In the genomic region with DNA sequence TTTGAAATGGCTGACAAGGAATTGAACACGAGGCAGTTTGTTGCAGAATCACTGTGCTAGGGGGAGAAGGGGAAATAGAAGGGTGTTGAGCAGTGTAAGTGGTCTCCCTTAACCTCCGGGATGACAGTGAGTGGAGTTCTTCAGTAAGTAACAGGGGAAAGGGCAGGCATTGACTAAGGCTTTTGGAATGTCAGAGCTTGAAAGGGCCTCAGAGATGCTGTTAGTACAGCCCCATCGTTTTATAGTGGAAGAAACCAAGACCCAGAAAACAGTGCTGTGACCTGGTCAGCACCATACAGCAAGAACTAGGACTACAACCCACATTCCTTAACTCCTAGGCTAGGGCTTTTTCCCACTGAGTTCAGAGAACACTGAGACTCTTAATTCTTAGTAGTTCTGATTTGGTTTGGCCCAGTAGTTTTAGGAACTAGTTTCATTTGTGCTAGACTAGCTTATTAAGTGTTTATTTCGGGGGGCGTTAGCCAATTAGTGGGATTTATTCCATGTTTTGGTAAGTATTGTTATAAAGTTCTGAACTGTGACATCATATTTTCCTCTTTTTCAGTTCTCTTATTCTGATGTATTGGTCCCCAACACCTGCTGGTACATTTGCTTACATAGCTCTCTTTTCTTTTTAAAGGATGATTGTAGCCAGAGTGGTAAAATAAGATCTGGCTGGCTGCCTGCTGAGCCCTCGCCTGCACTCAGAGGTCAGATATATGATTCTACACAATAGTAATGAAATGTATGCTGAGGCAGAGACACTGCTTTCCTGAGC, we compare ENCODE assay signal across 14 cellular contexts. TPM values are rescaled to one million over a fixed set of nuclear protein-coding genes. Genes with fewer than 3 reads are reported as not detected.
DNase-seq lines count a peak whose midpoint lies in the region; FAIRE-seq and TF ChIP-seq lines count a peak whose summit lies in the region.
"Had no signal": no experiment of that assay in that cellular context is flagged by ENCODE, and none has a peak within 500 bp of the region (broad histone marks: within the 10 kb centered on the region; RNA-seq: fewer than 3 reads in every experiment).

No MANE protein-coding gene starts in this region.

- peak; percentile 26 for FAIRE-seq in GM19239 (lab: Jason Lieb, UNC)

- no peaks in the 10 kb centered on the region for H3K9me3 Mint-ChIP-seq in osteocyte (ENCODE audit: unreplicated experiment)
- H3K9me3 Mint-ChIP-seq in endothelial cell (ENCODE audit: unreplicated experiment), result no peaks in the 10 kb centered on the region
- H3K9me3 Mint-ChIP-seq: brain had no signal

- TF ChIP-seq CTCF in osteocyte (IDR thresholded peaks at IDR 0.05), result no peak
- no peak for TF ChIP-seq CTCF in endothelial cell (IDR thresholded peaks at IDR 0.05; ENCODE audit: unreplicated experiment)

- H3K4me3 Mint-ChIP-seq in osteocyte (ENCODE audit: unreplicated experiment) (no peak overlapping the region), endothelial cell (ENCODE audit: unreplicated experiment) (no peak overlapping the region)
- H3K4me3 Mint-ChIP-seq: brain had no signal

- DNase-seq in GM19239 (ENCODE audit: insufficient read length, low spot score), result no peak
- peak; percentile 50 for DNase-seq in NCI-H226
- no peak for DNase-seq in epithelial cell of prostate (ENCODE audit: low read depth, low spot score)
- no peak for DNase-seq in osteocyte (ENCODE audit: extremely low spot score, unreplicated experiment)
- DNase-seq in endothelial cell (ENCODE audit: low spot score), result no peak
- DNase-seq in Ammon's horn (ENCODE audit: low spot score), result no peak
- no peak for DNase-seq in GOT3 (lab: John Stamatoyannopoulos, UW)
- DNase-seq: activated T-cell treated with anti-CD3 and anti-CD28 coated beads, Interleukin-2, amount 50 U/mL, for 48 hours; DND-41; NCI-H2171 treated with DMSO at 0.1 percent for 48 hours; occipital lobe; stimulated activated naive CD4-positive, alpha-beta T cell treated with Interleukin-2 at 50 U/mL for 16 hours had no signal

- peaks cover 16% of the 10 kb centered on the region for H3K4me1 Mint-ChIP-seq in osteocyte (ENCODE audit: unreplicated experiment)
- peaks cover 9% of the 10 kb centered on the region for H3K4me1 Mint-ChIP-seq in endothelial cell (ENCODE audit: unreplicated experiment)
- H3K4me1 Mint-ChIP-seq: brain had no signal

- peak overlapping the region; percentile 41 for H3K27ac Mint-ChIP-seq in osteocyte (ENCODE audit: unreplicated experiment)
- H3K27ac Mint-ChIP-seq in endothelial cell (ENCODE audit: unreplicated experiment), result no peak overlapping the region

- H3K36me3 Mint-ChIP-seq in osteocyte (ENCODE audit: unreplicated experiment) (peaks cover 63% of the 10 kb centered on the region), endothelial cell (ENCODE audit: low read depth, unreplicated experiment) (peaks cover 62% of the 10 kb centered on the region)

- H3K27ac ChIP-seq in epithelial cell of prostate, result peak overlapping the region; percentile 86
- H3K27ac ChIP-seq: VCaP had no signal

- H3K27me3 Mint-ChIP-seq in osteocyte (ENCODE audit: unreplicated experiment) (no peaks in the 10 kb centered on the region), endothelial cell (ENCODE audit: unreplicated experiment) (no peaks in the 10 kb centered on the region)

RNA-seq across cellular contexts. Expression of gene RAB11A, which starts 34.2 kb away (rescaled TPM):
- 317 and 321 TPM in 2 replicates for total RNA-seq in osteocyte
- total RNA-seq in endothelial cell (ENCODE audit: unreplicated experiment), result 482 TPM
